8 cellular contexts compared by ENCODE assay signal in genomic region chr3:126356373-126357298, GRCh38. TPM values are rescaled to one million over a fixed set of nuclear protein-coding genes. Genes with fewer than 3 reads are reported as not detected.
DNase-seq lines count a peak whose midpoint lies in the region; ATAC-seq, FAIRE-seq and TF ChIP-seq lines count a peak whose summit lies in the region.
"Had no signal": no experiment of that assay in that cellular context is flagged by ENCODE, and none has a peak within 500 bp of the region (broad histone marks: within the 10 kb centered on the region; RNA-seq: fewer than 3 reads in every experiment).

No MANE protein-coding gene starts in this region.

- DNase-seq in PC-3 (no peak), mucosa of descending colon (peak; percentile 12 to 55 (median 49)), urothelium cell line (ENCODE audit: low spot score) (peak; percentile 41), NCI-H1436 treated with DMSO at 0.1 percent for 48 hours (lab: John Stamatoyannopoulos, UW) (no peak)
- no peak for DNase-seq in effector memory CD4-positive, alpha-beta T cell

- H3K27ac ChIP-seq in PC-3 (ENCODE audit: low read length) = no peak overlapping the region
- no peak overlapping the region for H3K27ac ChIP-seq in effector memory CD4-positive, alpha-beta T cell (ENCODE audit: insufficient read depth, low read length, poor library complexity, severe bottlenecking)

- H3K4me2 ChIP-seq in PC-3 (ENCODE audit: low read length) = peak overlapping the region; percentile 68

- H3K9me2 ChIP-seq in PC-3 (replicated peaks; ENCODE audit: low read length) = no peaks in the 10 kb centered on the region

- H4K20me1 ChIP-seq in PC-3 (ENCODE audit: low read length) = no peaks in the 10 kb centered on the region

- H3K9me3 ChIP-seq in PC-3 (ENCODE audit: low read length) (no peaks in the 10 kb centered on the region), mucosa of descending colon (no peaks in the 10 kb centered on the region)
- H3K9me3 ChIP-seq in effector memory CD4-positive, alpha-beta T cell (ENCODE audit: control insufficient read depth, low read length) = no peaks in the 10 kb centered on the region

- TF ChIP-seq CTCF in PC-3 (conservative IDR thresholded peaks at IDR 0.05; ENCODE audit: low read depth, low read length) (no peak), mucosa of descending colon (IDR thresholded peaks at IDR 0.05) (no peak)

- peaks cover 30% of the 10 kb centered on the region for H3K27me3 ChIP-seq in PC-3 (ENCODE audit: low read length)
- H3K27me3 ChIP-seq in effector memory CD4-positive, alpha-beta T cell (replicated peaks; ENCODE audit: control insufficient read depth, insufficient read depth, low read length, poor library complexity, severe bottlenecking) = peaks cover 18% of the 10 kb centered on the region

- H3K36me3 ChIP-seq in PC-3 (ENCODE audit: low read depth, low read length) (no peaks in the 10 kb centered on the region), mucosa of descending colon (ENCODE audit: low read depth) (no peaks in the 10 kb centered on the region)
- H3K36me3 ChIP-seq in effector memory CD4-positive, alpha-beta T cell (ENCODE audit: control insufficient read depth, insufficient read depth, low read length) = no peaks in the 10 kb centered on the region

- H3K9ac ChIP-seq in PC-3 (ENCODE audit: low read length) = no peak overlapping the region

- BruUV-seq in PC-3 (replicated peaks; lab: Mats Ljungman, UMichigan) = no TSS peak

- peak overlapping the region; percentile 64; the same call in 1 of the 2 replicates for H2AFZ ChIP-seq in PC-3 (ENCODE audit: low read length)

- peak overlapping the region; percentile 40 for H3K4me3 ChIP-seq in PC-3 (ENCODE audit: low read length)
- H3K4me3 ChIP-seq in effector memory CD4-positive, alpha-beta T cell (ENCODE audit: insufficient read depth, low read depth, low read length, poor library complexity, severe bottlenecking) = peak overlapping the region; percentile 44
- peak overlapping the region; percentile 40 for H3K4me3 ChIP-seq in mucosa of descending colon

- FAIRE-seq in urothelium cell line (lab: Jason Lieb, UNC) = peak; percentile 89

- POLR2A ChIA-PET in PC-3 (lab: Charles Lee; ENCODE audit: unreplicated experiment) = no interaction called here

- CTCF ChIA-PET in PC-3 (lab: Charles Lee) = no interaction called here

- H3K4me1 ChIP-seq in PC-3 (ENCODE audit: insufficient read depth, low read length) (peaks cover 6% of the 10 kb centered on the region; the same call in 1 of the 2 replicates), mucosa of descending colon (ENCODE audit: low read depth) (peaks cover 18% of the 10 kb centered on the region)
- peaks cover 13% of the 10 kb centered on the region for H3K4me1 ChIP-seq in effector memory CD4-positive, alpha-beta T cell (ENCODE audit: control insufficient read depth, insufficient read depth, low read length, poor library complexity, severe bottlenecking)

- intact Hi-C loops in PC-3 (cut with micrococcal nuclease) = no loop called here
- intact Hi-C loops in mucosa of descending colon (cut with DNase I, micrococcal nuclease) = no loop called here

- no peaks in the 10 kb centered on the region for H3F3A ChIP-seq in PC-3 (ENCODE audit: low read length, unreplicated experiment)

- ATAC-seq in GM18907 (IDR thresholded peaks at IDR 0.05; ENCODE audit: unreplicated experiment) (peak; percentile 2), PC-3 (peak; percentile 24; the same call in 1 of the 2 replicates), mucosa of descending colon (peak; percentile 4), GM18511 (IDR thresholded peaks at IDR 0.05; ENCODE audit: unreplicated experiment) (no peak)

- no peaks in the 10 kb centered on the region for H3K79me2 ChIP-seq in PC-3 (ENCODE audit: low read length)

RNA-seq across cellular contexts. Expression of gene KLF15, which starts 0.6 kb away (rescaled TPM):
- total RNA-seq in PC-3 (2014; rRNA removed) (0.12 TPM in 1 of 2 replicates, not detected in the other), mucosa of descending colon (10 to 100 TPM in 1 of 3 donors, 1 to 10 TPM in 2; 1.3 to 21.9 (median 2.0) TPM)

RNA-seq across cellular contexts. Expression of gene CFAP100, which starts 38.1 kb away (rescaled TPM):
- not detected in 2 replicates for total RNA-seq in PC-3 (2014; rRNA removed)
- not detected for total RNA-seq in mucosa of descending colon
- total RNA-seq: activated CD8-positive, alpha-beta memory T cell treated with anti-CD3 and anti-CD28 coated beads for 36 hours had no signal

Comparison
In these comparisons a context has a peak if more than half of its experiments do, and no peak if none do; other contexts are left out.
1. DNase-seq: peak in mucosa of descending colon (3 of 3) and urothelium cell line (single experiment); none in PC-3 (single experiment), effector memory CD4-positive, alpha-beta T cell (0 of 3) and NCI-H1436 treated with DMSO at 0.1 percent for 48 hours (single experiment).
2. Peak in every context shown above with its lines, with median percentiles within 50 percentile points of each other: H3K4me3 ChIP-seq.